In the genomic region with DNA sequence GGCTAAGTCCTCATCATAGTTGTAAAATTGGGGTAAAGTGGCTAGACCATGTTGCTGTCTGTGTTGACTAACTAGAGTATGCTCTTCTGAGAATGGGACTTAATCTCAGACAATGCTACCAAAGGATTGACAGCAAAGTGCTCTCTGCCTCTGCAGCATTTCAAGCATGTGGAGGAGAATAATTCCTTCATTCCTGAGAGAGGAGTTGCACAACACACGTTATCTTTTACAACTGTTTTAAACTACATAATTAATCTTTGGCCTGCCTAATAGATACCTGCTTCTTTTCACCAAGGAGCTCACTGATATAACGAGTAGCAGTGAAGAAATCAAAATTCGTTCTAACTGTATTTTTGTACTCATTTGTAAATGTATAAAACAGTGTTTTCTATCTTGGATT, we compare ENCODE assay signal across 17 cellular contexts.
A peak's percentile ranks its signal among the peaks of the same experiment; 100 is the strongest.
DNase-seq lines count a peak whose midpoint lies in the region; TF ChIP-seq lines count a peak whose summit lies in the region.
"Had no signal": no experiment of that assay in that cellular context is flagged by ENCODE, and none has a peak within 500 bp of the region (broad histone marks: within the 10 kb centered on the region; RNA-seq: fewer than 3 reads in every experiment).

No MANE protein-coding gene starts in this region.

- peaks cover 16% of the 10 kb centered on the region for H3K4me1 Mint-ChIP-seq in mesothelial cell of epicardium
- no peaks in the 10 kb centered on the region for H3K4me1 Mint-ChIP-seq in CD8-positive, alpha-beta memory T cell
- H3K4me1 Mint-ChIP-seq: B cell, IgD-negative memory B cell had no signal

- no peaks in the 10 kb centered on the region for H3K27me3 Mint-ChIP-seq in mesothelial cell of epicardium (ENCODE audit: low read depth)
- H3K27me3 Mint-ChIP-seq in CD8-positive, alpha-beta memory T cell: no peaks in the 10 kb centered on the region
- H3K27me3 Mint-ChIP-seq: B cell, IgD-negative memory B cell had no signal

- no peak for TF ChIP-seq CTCF in choroid plexus epithelial cell (conservative IDR thresholded peaks at IDR 0.05; ENCODE audit: low read depth, low read length)
- TF ChIP-seq CTCF in mesothelial cell of epicardium (IDR thresholded peaks at IDR 0.05; ENCODE audit: unreplicated experiment): no peak

- no peak overlapping the region for H3K4me3 ChIP-seq in choroid plexus epithelial cell (ENCODE audit: low read depth, low read length)
- H3K4me3 ChIP-seq in CD8-positive, alpha-beta memory T cell (ENCODE audit: low read length): no peak overlapping the region
- H3K4me3 ChIP-seq: BLaER1 treated with 17β-estradiol and CSF1 and Interleukin-3, amounts not matched to agents 10 nM and 100 nM had no signal

- H3K36me3 Mint-ChIP-seq in mesothelial cell of epicardium: peaks cover 16% of the 10 kb centered on the region
- no peaks in the 10 kb centered on the region for H3K36me3 Mint-ChIP-seq in CD8-positive, alpha-beta memory T cell
- H3K36me3 Mint-ChIP-seq: CD8-positive, alpha-beta T cell had no signal

- no peak overlapping the region for H3K4me3 Mint-ChIP-seq in mesothelial cell of epicardium
- H3K4me3 Mint-ChIP-seq in CD8-positive, alpha-beta memory T cell: no peak overlapping the region
- H3K4me3 Mint-ChIP-seq: B cell; CD8-positive, alpha-beta T cell; HFFc6; IgD-negative memory B cell had no signal

- H3K9me3 Mint-ChIP-seq in mesothelial cell of epicardium: peaks cover 26% of the 10 kb centered on the region
- peaks cover 0 to 31% (median 7%) of the 10 kb centered on the region in 5 donors for H3K9me3 Mint-ChIP-seq in CD8-positive, alpha-beta memory T cell
- H3K9me3 Mint-ChIP-seq: HFFc6 had no signal

- no peaks in the 10 kb centered on the region for H3K4me1 ChIP-seq in CD8-positive, alpha-beta memory T cell (ENCODE audit: insufficient read depth, low read length)
- H3K4me1 ChIP-seq: BLaER1 treated with 17β-estradiol and CSF1 and Interleukin-3, amounts not matched to agents 10 nM and 100 nM had no signal

- H3K27me3 ChIP-seq in CD8-positive, alpha-beta memory T cell (ENCODE audit: insufficient read depth, low read length, poor library complexity, severe bottlenecking): no peaks in the 10 kb centered on the region
- H3K27me3 ChIP-seq: BLaER1 treated with 17β-estradiol and CSF1 and Interleukin-3, amounts not matched to agents 10 nM and 100 nM had no signal

- POLR2A ChIA-PET in CD8-positive, alpha-beta memory T cell (lab: Charles Lee): no interaction called here

- peak; percentile 2 for DNase-seq in EL
- DNase-seq in NCI-H226: peak; percentile 40
- peak; percentile 25 for DNase-seq in choroid plexus epithelial cell (ENCODE audit: low read depth)
- no peak for DNase-seq in mesothelial cell of epicardium (ENCODE audit: low spot score in 2 of 2, unreplicated experiment in 2 of 2)
- DNase-seq in posterior cingulate gyrus: no peak
- DNase-seq in NCI-H1092 treated with DMSO at 0.1 percent for 48 hours (lab: John Stamatoyannopoulos, UW): no peak
- DNase-seq in CD8-positive, alpha-beta memory T cell: no peak
- DNase-seq: CD8-positive, alpha-beta T cell; COR-L47; DMS 273 treated with DMSO at 0.1 percent for 48 hours; GF-D8; GOT3; H7; HFFc6 had no signal

- intact Hi-C loops in posterior cingulate gyrus (cut with DNase I): no loop called here

- no peaks in the 10 kb centered on the region for H3K9me3 ChIP-seq in CD8-positive, alpha-beta memory T cell (ENCODE audit: low read length)
- H3K9me3 ChIP-seq: BLaER1 treated with 17β-estradiol and CSF1 and Interleukin-3, amounts not matched to agents 10 nM and 100 nM had no signal

- H3K27ac ChIP-seq in CD8-positive, alpha-beta memory T cell (ENCODE audit: low read depth, low read length): no peak overlapping the region
- H3K27ac ChIP-seq: BLaER1 treated with 17β-estradiol and CSF1 and Interleukin-3, amounts not matched to agents 10 nM and 100 nM had no signal

- CTCF ChIA-PET in CD8-positive, alpha-beta memory T cell (lab: Charles Lee): no interaction called here

- no peaks in the 10 kb centered on the region for H3K36me3 ChIP-seq in CD8-positive, alpha-beta memory T cell (ENCODE audit: insufficient read depth, low read length)
- H3K36me3 ChIP-seq: BLaER1 treated with 17β-estradiol and CSF1 and Interleukin-3, amounts not matched to agents 10 nM and 100 nM had no signal

- peak overlapping the region; percentile 2 for H3K27ac Mint-ChIP-seq in mesothelial cell of epicardium
- no peak overlapping the region for H3K27ac Mint-ChIP-seq in CD8-positive, alpha-beta memory T cell
- H3K27ac Mint-ChIP-seq: B cell; CD8-positive, alpha-beta T cell; HFFc6; IgD-negative memory B cell had no signal

Comparison
In these comparisons a context has a peak if more than half of its experiments do, and no peak if none do; other contexts are left out.
1. DNase-seq: peak in EL (single experiment), NCI-H226 (single experiment) and choroid plexus epithelial cell (single experiment); none in mesothelial cell of epicardium (0 of 2), posterior cingulate gyrus (0 of 10), NCI-H1092 treated with DMSO at 0.1 percent for 48 hours (single experiment) and CD8-positive, alpha-beta memory T cell (0 of 5).